14 cellular contexts compared by ENCODE assay signal in the genomic region with DNA sequence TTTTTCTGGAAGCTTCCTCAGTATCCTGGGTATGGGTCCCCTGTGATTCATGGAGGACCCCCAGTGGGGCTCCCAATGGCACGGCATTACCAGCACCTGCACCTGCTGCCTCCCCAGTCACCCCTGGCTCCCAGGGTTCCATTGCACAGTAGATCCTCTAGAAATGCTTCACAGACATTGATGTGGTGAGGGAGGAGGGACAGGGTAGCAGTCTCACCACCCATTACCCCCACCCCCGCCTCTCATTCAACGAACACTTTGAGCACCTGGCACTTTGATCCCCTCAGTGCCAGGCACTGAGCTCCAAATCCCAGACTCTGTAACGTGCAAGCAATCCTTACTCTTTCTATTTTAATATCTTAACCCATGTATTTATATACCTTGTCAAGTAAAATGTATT.
"Had no signal": no experiment of that assay in that cellular context is flagged by ENCODE, and none has a peak within 500 bp of the region (broad histone marks: within the 10 kb centered on the region; RNA-seq: fewer than 3 reads in every experiment).

No MANE protein-coding gene starts in this region.

- H3K36me3 ChIP-seq: ascending aorta, breast epithelium, left ventricle myocardium inferior, neutrophil, thoracic aorta had no signal

- H3K79me2 ChIP-seq: parathyroid adenoma had no signal

- H3K4me3 ChIP-seq: ascending aorta, breast epithelium, left ventricle myocardium inferior, thoracic aorta had no signal

- H3K27me3 ChIP-seq: ascending aorta, breast epithelium, neutrophil had no signal

- H3K4me1 ChIP-seq: ascending aorta, breast epithelium had no signal

- H3K27ac ChIP-seq: ascending aorta, left ventricle myocardium inferior, parathyroid adenoma, thoracic aorta had no signal

- H3K4me3 Mint-ChIP-seq: activated CD4-positive, alpha-beta T cell treated with anti-CD3 and anti-CD28 coated beads, Interleukin-2, amount 10 ng/mL, durations not matched to agents 24 days and 14 days had no signal

- H3K36me3 Mint-ChIP-seq: naive B cell had no signal

- H3K27ac Mint-ChIP-seq: activated CD4-positive, alpha-beta T cell treated with anti-CD3 and anti-CD28 coated beads, Interleukin-2, amount 10 ng/mL, durations not matched to agents 24 days and 14 days; activated T-helper 2 cell treated with anti-CD3 and anti-CD28 coated beads, Interferon-gamma antibody, Interleukin-2, Interleukin-4, amounts not matched to agents 10 μg/mL and 5 μg/mL and 100 μg/mL, durations not matched to agents 14 hours and 24 hours and 36 hours had no signal

- H3K9me3 Mint-ChIP-seq: activated CD4-positive, alpha-beta T cell treated with anti-CD3 and anti-CD28 coated beads, Interleukin-2, amount 10 ng/mL, durations not matched to agents 24 days and 14 days; activated T-helper 2 cell treated with anti-CD3 and anti-CD28 coated beads, Interferon-gamma antibody, Interleukin-2, Interleukin-4, amounts not matched to agents 10 μg/mL and 5 μg/mL and 100 μg/mL, durations not matched to agents 14 hours and 24 hours and 36 hours; naive B cell had no signal

- H3K27me3 Mint-ChIP-seq: activated CD4-positive, alpha-beta T cell treated with anti-CD3 and anti-CD28 coated beads, Interleukin-2, amount 10 ng/mL, durations not matched to agents 24 days and 14 days had no signal

- DNase-seq: cerebellar nuclear complex; effector memory CD4-positive, alpha-beta T cell; foreskin fibroblast; hippocampal formation; left ventricle myocardium inferior; naive B cell; stimulated activated CD4-positive, alpha-beta T cell treated with anti-CD3 and anti-CD28 coated beads, Interleukin-1b, Interleukin-23, amount 100 ng/mL, for 48 hours had no signal

- H3K9ac ChIP-seq: parathyroid adenoma had no signal

- H3K9me3 ChIP-seq: ascending aorta, breast epithelium, left ventricle myocardium inferior, neutrophil, thoracic aorta had no signal
